In genomic region chr4:74632634-74633033, GRCh38 we compare ENCODE assay signal across 8 cellular contexts.
DNase-seq lines count a peak whose midpoint lies in the region; ATAC-seq, FAIRE-seq and TF ChIP-seq lines count a peak whose summit lies in the region.

No MANE protein-coding gene starts in this region.

- H3K79me2 ChIP-seq in trophoblast cell (ENCODE audit: control insufficient read depth, insufficient read depth, low read length, poor library complexity) = no peaks in the 10 kb centered on the region

- H2AFZ ChIP-seq in trophoblast cell (ENCODE audit: insufficient read depth, low read length, poor library complexity) = no peak overlapping the region

- no peak overlapping the region for H4K91ac ChIP-seq in trophoblast cell (ENCODE audit: low read depth, low read length)

- no peak overlapping the region for H2BK5ac ChIP-seq in trophoblast cell (ENCODE audit: low read depth, low read length, poor library complexity)

- no peaks in the 10 kb centered on the region for H3K9me3 ChIP-seq in Panc1 (ENCODE audit: control insufficient read depth, insufficient read depth, low read depth, low read length)
- H3K9me3 ChIP-seq in trophoblast cell (ENCODE audit: insufficient read depth, low read depth, low read length) = no peaks in the 10 kb centered on the region

- H2BK120ac ChIP-seq in trophoblast cell (ENCODE audit: insufficient read depth, low read length, poor library complexity) = no peak overlapping the region

- H3K36me3 ChIP-seq in Panc1 (ENCODE audit: control insufficient read depth, insufficient read depth, low read length) = no peaks in the 10 kb centered on the region
- no peaks in the 10 kb centered on the region for H3K36me3 ChIP-seq in bronchial epithelial cell (ENCODE audit: control insufficient read depth, insufficient read depth, low read length)
- no peaks in the 10 kb centered on the region for H3K36me3 ChIP-seq in trophoblast cell (ENCODE audit: control insufficient read depth in 1 of 2, insufficient read depth in 2 of 2, low read length in 2 of 2)

- H3K9ac ChIP-seq in trophoblast cell (ENCODE audit: low read length) = no peak overlapping the region

- H3K79me1 ChIP-seq in trophoblast cell (ENCODE audit: low read length) = no peaks in the 10 kb centered on the region

- CTCF ChIA-PET in Panc1 (lab: Charles Lee) = no interaction called here

- no peak overlapping the region for H3K4me2 ChIP-seq in trophoblast cell (ENCODE audit: low read length)

- no peak for TF ChIP-seq CTCF in Panc1 (IDR thresholded peaks at IDR 0.05)
- TF ChIP-seq CTCF in bronchial epithelial cell (IDR thresholded peaks at IDR 0.05; ENCODE audit: insufficient read depth, low read length, severe bottlenecking) = no peak

- no peak overlapping the region for H2BK12ac ChIP-seq in trophoblast cell (ENCODE audit: low read length)

- ATAC-seq in Panc1 (peak; percentile 73; the same call in 1 of the 2 replicates), GM19452 (IDR thresholded peaks at IDR 0.05; ENCODE audit: unreplicated experiment) (no peak)

- no peak overlapping the region for H2AK5ac ChIP-seq in trophoblast cell (ENCODE audit: low read length)

- H4K12ac ChIP-seq in trophoblast cell (ENCODE audit: low read depth, low read length) = no peak overlapping the region

- H3K27me3 ChIP-seq in Panc1 (ENCODE audit: control insufficient read depth, insufficient read depth, low read length) = no peaks in the 10 kb centered on the region
- H3K27me3 ChIP-seq in bronchial epithelial cell (ENCODE audit: control insufficient read depth, insufficient read depth, low read length) = no peaks in the 10 kb centered on the region
- H3K27me3 ChIP-seq in trophoblast cell (ENCODE audit: insufficient read depth, low read length) = no peaks in the 10 kb centered on the region

- in situ Hi-C loops in Panc1 (cut with HindIII; ENCODE audit: low pct_unique_long_range_greater_than_20kb, low sequenced_read_pairs) = no loop called here

- H3K4me1 ChIP-seq in Panc1 (ENCODE audit: control insufficient read depth, insufficient read depth, low read length) = no peaks in the 10 kb centered on the region
- H3K4me1 ChIP-seq in trophoblast cell (ENCODE audit: control insufficient read depth in 1 of 2, insufficient read depth in 2 of 2, low read length in 2 of 2) = no peaks in the 10 kb centered on the region

- H3K27ac ChIP-seq in Panc1 (ENCODE audit: low read length) (no peak overlapping the region), trophoblast cell (ENCODE audit: low read depth, low read length) (no peak overlapping the region)

- H3K4me3 ChIP-seq in Panc1 (ENCODE audit: low read depth in 2 of 2, low read length in 2 of 2) (no peak overlapping the region), bronchial epithelial cell (ENCODE audit: low read depth, low read length) (no peak overlapping the region), trophoblast cell (ENCODE audit: low read depth, low read length) (no peak overlapping the region)

- H3K18ac ChIP-seq in trophoblast cell (ENCODE audit: low read length) = no peak overlapping the region

- BruUV-seq in Panc1 (replicated peaks; lab: Mats Ljungman, UMichigan) = no TSS peak

- H4K8ac ChIP-seq in trophoblast cell (ENCODE audit: low read depth, low read length) = no peak overlapping the region

- no peak overlapping the region for H3K14ac ChIP-seq in trophoblast cell (ENCODE audit: low read length)

- WGBS in trophoblast cell (ENCODE audit: extremely low coverage, insufficient coverage, insufficient read length) = no CpG with 5 or more reads among the region's 3 CpGs

- DNase-seq in GDM1 (lab: John Stamatoyannopoulos, UW) (peak; percentile 83), Panc1 (ENCODE audit: low read depth, low spot score) (peak; percentile 66), bronchial epithelial cell (ENCODE audit: low read depth) (peak; percentile 100), trophoblast cell (no peak), activated gamma-delta T cell (lab: John Stamatoyannopoulos, UW) (no peak), middle frontal gyrus (ENCODE audit: extremely low spot score, low spot score) (no peak)
- DNase-seq in stimulated activated CD4-positive, alpha-beta T cell treated with anti-CD3 and anti-CD28 coated beads, Interleukin-12 subunit alpha, Interleukin-12 subunit beta, amount 100 ng/mL, for 48 hours (ENCODE audit: low read depth in 2 of 3, low spot score in 1 of 3) = peak; percentile 6 to 28 (median 11)

- intact Hi-C loops in Panc1 (cut with micrococcal nuclease; ENCODE audit: unreplicated experiment) = no loop called here

- POLR2A ChIA-PET in Panc1 (lab: Charles Lee) = no interaction called here

- H3K4ac ChIP-seq in trophoblast cell (ENCODE audit: low read depth, low read length) = no peak overlapping the region

- H3K23ac ChIP-seq in trophoblast cell (ENCODE audit: low read length) = no peak overlapping the region

- peak; percentile 81 for FAIRE-seq in bronchial epithelial cell (lab: Jason Lieb, UNC)

Comparison
In these comparisons a context has a peak if more than half of its experiments do, and no peak if none do; other contexts are left out.
1. DNase-seq: peak in GDM1 (single experiment), Panc1 (single experiment), bronchial epithelial cell (single experiment) and stimulated activated CD4-positive, alpha-beta T cell treated with anti-CD3 and anti-CD28 coated beads, Interleukin-12 subunit alpha, Interleukin-12 subunit beta, amount 100 ng/mL, for 48 hours (3 of 3); none in trophoblast cell (0 of 2), activated gamma-delta T cell (single experiment) and middle frontal gyrus (single experiment).